Comparison of ENCODE assay signal across 8 cellular contexts in genomic region chr17:39450847-39451581, GRCh38. TPM values are rescaled to one million over a fixed set of nuclear protein-coding genes. Genes with fewer than 3 reads are reported as not detected.
A peak's percentile ranks its signal among the peaks of the same experiment; 100 is the strongest.
DNase-seq lines count a peak whose midpoint lies in the region; ATAC-seq and TF ChIP-seq lines count a peak whose summit lies in the region.

TSS of gene MED1 (minus strand) at chr17:39451263. CDS start at chr17:39451062, 201 bp downstream.

- H3K9me3 ChIP-seq in SK-N-SH (no peaks in the 10 kb centered on the region), suprapubic skin (no peaks in the 10 kb centered on the region)

- no peak for TF ChIP-seq EP300 in SK-N-SH (IDR thresholded peaks at IDR 0.05; ENCODE audit: borderline replicate concordance in 1 of 2, low read depth in 1 of 2, low read length in 1 of 2)
- TF ChIP-seq EP300 in suprapubic skin (IDR thresholded peaks at IDR 0.05) = no peak

- CTCF ChIA-PET in SK-N-SH (lab: Yijun Ruan, JAX) = interaction anchor here (0.9 to 1.6 kb wide), 2 partner anchors 10 to 49 kb away, joined by 3 to 4 read pairs; partner anchors contain the start of genes CDK12 and FBXL20

- H3K4me3 ChIP-seq in SK-N-SH (ENCODE audit: low read depth in 2 of 2, low read length in 1 of 2) = peak within 1 kb of the TSS; percentile 67 to 87
- peak within 1 kb of the TSS; percentile 86 for H3K4me3 ChIP-seq in suprapubic skin

- TF ChIP-seq CTCF in SK-N-SH (IDR thresholded peaks at IDR 0.05) = no peak
- TF ChIP-seq CTCF in suprapubic skin (IDR thresholded peaks at IDR 0.05) = no peak

- POLR2A ChIA-PET in SK-N-SH (lab: Yijun Ruan, JAX) = interaction anchor here (0.7 to 3.8 kb wide), 6 partner anchors 12 to 857 kb away, joined by 3 to 41 read pairs (median 5); partner anchors contain the start of genes CASC3, CDK12, FBXL20 and RPL19

- peak within 1 kb of the TSS; percentile 97 for H3K9ac ChIP-seq in SK-N-SH

- no peaks in the 10 kb centered on the region for H4K20me1 ChIP-seq in SK-N-SH (ENCODE audit: insufficient read depth)

- H3K79me2 ChIP-seq in SK-N-SH (ENCODE audit: insufficient read depth) = peaks cover 52% of the 10 kb centered on the region

- WGBS in SK-N-SH (ENCODE audit: low lambda C conversion rate) = under 1% methylated on average over 37 of the region's 37 CpGs
- under 1% methylated on average over 37 of the region's 37 CpGs for WGBS in suprapubic skin

- H3F3A ChIP-seq in SK-N-SH (replicated peaks; ENCODE audit: insufficient read depth) = peaks cover 7% of the 10 kb centered on the region

- H3K27ac ChIP-seq in SK-N-SH (ENCODE audit: low read depth in 2 of 2, low read length in 1 of 2) (peak within 1 kb of the TSS; percentile 77 to 85), suprapubic skin (peak within 1 kb of the TSS; percentile 91)

- H3K9me2 ChIP-seq in SK-N-SH = no peaks in the 10 kb centered on the region

- peak; percentile 82 for ATAC-seq in HG02571 (IDR thresholded peaks at IDR 0.05; ENCODE audit: unreplicated experiment)

- peak within 1 kb of the TSS; percentile 97 for H2AFZ ChIP-seq in SK-N-SH (ENCODE audit: low read depth)

- no peaks in the 10 kb centered on the region for H3K27me3 ChIP-seq in SK-N-SH (ENCODE audit: insufficient read depth)
- no peaks in the 10 kb centered on the region for H3K27me3 ChIP-seq in suprapubic skin

- TF ChIP-seq RAD21 in SK-N-SH (IDR thresholded peaks at IDR 0.05; ENCODE audit: low read length) = no peak

- DNase-seq in GM04503 (ENCODE audit: low read depth) (peak; percentile 88), NCI-H1048 (lab: John Stamatoyannopoulos, UW) (peak; percentile 97), SK-N-SH (peak; percentile 88), germinal center (ENCODE audit: low spot score) (peak; percentile 95), nucleus accumbens (lab: John Stamatoyannopoulos, UW) (peak; percentile 26 to 94 (median 80)), suprapubic skin (ENCODE audit: low spot score in 2 of 2) (peak; percentile 94 to 95)
- DNase-seq in activated naive CD4-positive, alpha-beta T cell treated with anti-CD3 and anti-CD28 coated beads, Interleukin-2, amount 50 U/mL, for 16 hours = peak; percentile 89

- peaks cover 4% of the 10 kb centered on the region in 2 experiments; a peak in 2 of 4 replicates for H3K4me1 ChIP-seq in SK-N-SH (ENCODE audit: control insufficient read depth in 1 of 2, insufficient read depth in 2 of 2, low read depth in 1 of 2, low read length in 1 of 2)
- peaks cover 20% of the 10 kb centered on the region for H3K4me1 ChIP-seq in suprapubic skin

- peak in 1 of 2 donors; percentile 47 for TF ChIP-seq POLR2A in suprapubic skin (IDR thresholded peaks at IDR 0.05)

- H3K4me2 ChIP-seq in SK-N-SH = peak within 1 kb of the TSS; percentile 98

- peaks cover 5 to 24% of the 10 kb centered on the region in 2 experiments for H3K36me3 ChIP-seq in SK-N-SH (replicated peaks in 1 of 2; ENCODE audit: control insufficient read depth in 1 of 2, insufficient read depth in 2 of 2, low read length in 1 of 2)
- peaks cover 14% of the 10 kb centered on the region for H3K36me3 ChIP-seq in suprapubic skin

TF ChIP-seq in SK-N-SH, 30 proteins besides CTCF, POLR2A, EP300 and RAD21 (continues in another document):
- TF ChIP-seq FOSL2 (IDR thresholded peaks at IDR 0.05; ENCODE audit: borderline replicate concordance, low read depth) = no peak
- no peak for TF ChIP-seq USF2 (IDR thresholded peaks at IDR 0.05; ENCODE audit: borderline replicate concordance, low read depth, low read length)
- TF ChIP-seq TEAD4 (IDR thresholded peaks at IDR 0.05; ENCODE audit: borderline replicate concordance, insufficient read depth) = no peak
- no peak for TF ChIP-seq FOXM1 (IDR thresholded peaks at IDR 0.05; ENCODE audit: low read depth)
- peak; percentile 100 for TF ChIP-seq ZBTB33 (IDR thresholded peaks at IDR 0.05; ENCODE audit: borderline replicate concordance, low read depth)
- no peak for TF ChIP-seq RCOR1 (IDR thresholded peaks at IDR 0.05; ENCODE audit: low read length)
- TF ChIP-seq EZH2phosphoT487 (IDR thresholded peaks at IDR 0.05; ENCODE audit: borderline replicate concordance, low read depth) = no peak
- TF ChIP-seq CHD2 (IDR thresholded peaks at IDR 0.05; ENCODE audit: low read length, partially characterized antibody) = peak; percentile 99
- no peak for TF ChIP-seq NRF1 (IDR thresholded peaks at IDR 0.05; ENCODE audit: low read depth, low read length)
- peak; percentile 99 for TF ChIP-seq SIN3A (IDR thresholded peaks at IDR 0.05; ENCODE audit: borderline replicate concordance, low read depth, low read length)
- no peak for TF ChIP-seq USF1 (IDR thresholded peaks at IDR 0.05; ENCODE audit: borderline replicate concordance, low read depth)
- TF ChIP-seq MEF2A (IDR thresholded peaks at IDR 0.05; ENCODE audit: borderline replicate concordance, low read depth) = no peak
- peak; percentile 65 for TF ChIP-seq MAX (IDR thresholded peaks at IDR 0.05; ENCODE audit: low read depth)
- no peak for TF ChIP-seq TCF12 (IDR thresholded peaks at IDR 0.05)
- peak; percentile 78 for TF ChIP-seq ELF1 (IDR thresholded peaks at IDR 0.05)
- TF ChIP-seq RFX5 (IDR thresholded peaks at IDR 0.05; ENCODE audit: low read length) = no peak
- TF ChIP-seq MXI1 (IDR thresholded peaks at IDR 0.05; ENCODE audit: low read depth, low read length) = peak; percentile 64
- peak; percentile 57; the same call in 1 of the 2 replicates for TF ChIP-seq GABPA (IDR thresholded peaks at IDR 0.05; ENCODE audit: low read depth)
- peak; percentile 83 for TF ChIP-seq POLR2AphosphoS5 (IDR thresholded peaks at IDR 0.05; ENCODE audit: low read depth, low read length)
- TF ChIP-seq REST (IDR thresholded peaks at IDR 0.05; ENCODE audit: low read depth, low read length) = peak; percentile 18; the same call in 1 of the 2 replicates
- TF ChIP-seq TAF1 (IDR thresholded peaks at IDR 0.05; ENCODE audit: borderline replicate concordance, low read depth, low read length) = peak; percentile 96
- peak; percentile 96 for TF ChIP-seq YY1 (IDR thresholded peaks at IDR 0.05; ENCODE audit: low read depth)
- TF ChIP-seq NFIC (IDR thresholded peaks at IDR 0.05; ENCODE audit: borderline replicate concordance) = no peak

RNA-seq across cellular contexts. Expression of gene MED1, which starts in this region (rescaled TPM):
- 12.3 and 19.9 TPM in 2 replicates for polyA plus RNA-seq in SK-N-SH (2012; rRNA removed)
- 13.8 and 15.7 TPM in 2 replicates for polyA plus RNA-seq in SK-N-SH (2012; cell fraction: cytosol; rRNA removed)
- polyA plus RNA-seq in SK-N-SH (2012; cell fraction: nucleus; rRNA removed) = 6.3 and 15.8 TPM in 2 replicates
- 10 to 100 TPM; 26.8 to 32.4 (median 29.8) TPM for total RNA-seq in suprapubic skin

Comparison
In these comparisons a context has a peak if more than half of its experiments do, and no peak if none do; other contexts are left out.
1. Peak in every context shown above with its lines: DNase-seq, ATAC-seq, H3K4me3 ChIP-seq and H3K27ac ChIP-seq.